ENCODE assay signal across 8 cellular contexts in genomic region chr17:20992987-20993862, GRCh38. TPM values are rescaled to one million over a fixed set of nuclear protein-coding genes. Genes with fewer than 3 reads are reported as not detected.
DNase-seq lines count a peak whose midpoint lies in the region; ATAC-seq, FAIRE-seq and TF ChIP-seq lines count a peak whose summit lies in the region.

No MANE protein-coding gene starts in this region.

- H3K27me3 Mint-ChIP-seq in activated CD4-positive, alpha-beta memory T cell treated with anti-CD3 and anti-CD28 coated beads for 36 hours, result no peaks in the 10 kb centered on the region

- CTCF ChIA-PET in activated CD4-positive, alpha-beta memory T cell treated with anti-CD3 and anti-CD28 coated beads for 36 hours (lab: Charles Lee), result interaction anchor here (0.6 to 1.7 kb wide), 15 partner anchors 11 to 192 kb away, joined by 3 to 9 read pairs (median 4); partner anchors contain the start of gene USP22

- no peak overlapping the region for H3K27ac Mint-ChIP-seq in activated CD4-positive, alpha-beta memory T cell treated with anti-CD3 and anti-CD28 coated beads for 36 hours

- H3K4me1 Mint-ChIP-seq in activated CD4-positive, alpha-beta memory T cell treated with anti-CD3 and anti-CD28 coated beads for 36 hours (ENCODE audit: low read depth), result no peaks in the 10 kb centered on the region

- H3K4me1 ChIP-seq in lower lobe of right lung, result peaks cover 5% of the 10 kb centered on the region

- FAIRE-seq in GM19239 (lab: Jason Lieb, UNC), result peak; percentile 90

- no peaks in the 10 kb centered on the region for H3K9me3 ChIP-seq in lower lobe of right lung

- intact Hi-C loops in activated CD4-positive, alpha-beta memory T cell treated with anti-CD3 and anti-CD28 coated beads for 36 hours (cut with micrococcal nuclease), result loop anchor here (1.0 to 10.0 kb wide), 3 partner anchors 49 to 192 kb away; no protein-coding TSS in a partner anchor
- intact Hi-C loops in lower lobe of right lung (cut with DNase I), result no loop called here

- no peak overlapping the region for H3K27ac ChIP-seq in lower lobe of right lung

- H3K27me3 ChIP-seq in lower lobe of right lung (ENCODE audit: low read depth), result no peaks in the 10 kb centered on the region

- POLR2A ChIA-PET in activated CD4-positive, alpha-beta memory T cell treated with anti-CD3 and anti-CD28 coated beads for 36 hours (lab: Charles Lee), result interaction anchor here (0.7 kb wide), 1 partner anchor 49 kb away, joined by 3 read pairs; no protein-coding TSS in a partner anchor

- DNase-seq in AG08395 (ENCODE audit: low spot score) (peak; percentile 91), GM19239 (ENCODE audit: insufficient read length, low spot score) (peak; percentile 95), NCI-H345 (lab: John Stamatoyannopoulos, UW) (peak; percentile 61), lower lobe of right lung (no peak)
- DNase-seq in activated CD4-positive, alpha-beta memory T cell treated with anti-CD3 and anti-CD28 coated beads for 36 hours, result peak; percentile 78
- peak; percentile 37 for DNase-seq in effector CD4-positive, alpha-beta T cell
- DNase-seq in stimulated activated CD4-positive, alpha-beta T cell treated with anti-CD3 and anti-CD28 coated beads, TNF-alpha, amount 100 ng/mL, for 48 hours (ENCODE audit: low read depth in 3 of 3), result peak; percentile 34 to 48 (median 43)

- H3K4me3 ChIP-seq in lower lobe of right lung, result no peak overlapping the region

- H3K36me3 Mint-ChIP-seq in activated CD4-positive, alpha-beta memory T cell treated with anti-CD3 and anti-CD28 coated beads for 36 hours, result no peaks in the 10 kb centered on the region

- ATAC-seq in lower lobe of right lung (peak; percentile 68 to 69), GM19351 (IDR thresholded peaks at IDR 0.05; ENCODE audit: unreplicated experiment) (no peak)

- H3K9me3 Mint-ChIP-seq in activated CD4-positive, alpha-beta memory T cell treated with anti-CD3 and anti-CD28 coated beads for 36 hours, result no peaks in the 10 kb centered on the region

- peak; percentile 93 for TF ChIP-seq CTCF in lower lobe of right lung (IDR thresholded peaks at IDR 0.05)

- no peak overlapping the region for H3K4me3 Mint-ChIP-seq in activated CD4-positive, alpha-beta memory T cell treated with anti-CD3 and anti-CD28 coated beads for 36 hours

- H3K36me3 ChIP-seq in lower lobe of right lung, result no peaks in the 10 kb centered on the region

RNA-seq across cellular contexts. Expression of gene USP22, which starts 49.6 kb away (rescaled TPM):
- 100 to 1,000 TPM; 120 to 124 TPM for total RNA-seq in activated CD4-positive, alpha-beta memory T cell treated with anti-CD3 and anti-CD28 coated beads for 36 hours
- total RNA-seq in lower lobe of right lung, result 154 TPM
